ENCODE assay signal across 19 cellular contexts in genomic region chr10:127346604-127347003, GRCh38.
DNase-seq lines count a peak whose midpoint lies in the region; ATAC-seq and TF ChIP-seq lines count a peak whose summit lies in the region.
"Had no signal": no experiment of that assay in that cellular context is flagged by ENCODE, and none has a peak within 500 bp of the region (broad histone marks: within the 10 kb centered on the region; RNA-seq: fewer than 3 reads in every experiment).

No MANE protein-coding gene starts in this region.

- intact Hi-C loops in activated T-helper 1 cell treated with anti-CD3 and anti-CD28 coated beads, Interleukin-12 subunit alpha, Interleukin-12 subunit beta, Interleukin-2, Interleukin-4 antibody, amounts not matched to agents 30 ng/mL and 10 ng/mL and 1 ng/mL, durations not matched to agents 14 hours and 24 hours and 36 hours (cut with micrococcal nuclease) = loop anchor here (5.0 to 10.0 kb wide), 2 partner anchors 102 to 646 kb away; no protein-coding TSS in a partner anchor

- H3K4me3 ChIP-seq in GM12865 (ENCODE audit: low read depth, low read length) = no peak overlapping the region
- H3K4me3 ChIP-seq: BLaER1 treated with 17β-estradiol and CSF1 and Interleukin-3, amounts not matched to agents 10 nM and 100 nM; gastrocnemius medialis; sigmoid colon had no signal

- TF ChIP-seq CTCF in GM12865 (IDR thresholded peaks at IDR 0.05; ENCODE audit: insufficient read depth, low read depth, low read length, missing control alignments) = no peak

- H3K27ac Mint-ChIP-seq in activated T-helper 1 cell treated with anti-CD3 and anti-CD28 coated beads, Interleukin-12 subunit alpha, Interleukin-12 subunit beta, Interleukin-2, Interleukin-4 antibody, amounts not matched to agents 30 ng/mL and 10 ng/mL and 1 ng/mL, durations not matched to agents 14 hours and 24 hours and 36 hours = no peak overlapping the region

- DNase-seq in NCI-H146 (lab: John Stamatoyannopoulos, UW) = peak; percentile 27
- DNase-seq in NCI-H146 treated with DMSO at 0.1 percent for 48 hours (lab: John Stamatoyannopoulos, UW; ENCODE audit: unreplicated experiment) = no peak
- DNase-seq in GM12865 (ENCODE audit: low read depth) = peak; percentile 46
- DNase-seq in activated T-helper 1 cell treated with anti-CD3 and anti-CD28 coated beads, Interleukin-12 subunit alpha, Interleukin-12 subunit beta, Interleukin-2, Interleukin-4 antibody, amounts not matched to agents 30 ng/mL and 10 ng/mL and 1 ng/mL, durations not matched to agents 14 hours and 24 hours and 36 hours (ENCODE audit: low spot score) = peak; percentile 1
- no peak for DNase-seq in activated effector memory CD4-positive, alpha-beta T cell treated with anti-CD3 and anti-CD28 coated beads, Interleukin-2, amount 50 U/mL, for 16 hours
- DNase-seq in NCI-H2107 treated with DMSO at 0.1 percent for 48 hours (lab: John Stamatoyannopoulos, UW; ENCODE audit: unreplicated experiment) = no peak
- DNase-seq: activated CD4-positive, alpha-beta T cell treated with anti-CD3 and anti-CD28 coated beads for 1 hour; aorta; gastrocnemius medialis; KBM-7; NCI-H526 treated with DMSO at 0.1 percent for 48 hours; SIG-M5; sigmoid colon; stimulated activated naive CD4-positive, alpha-beta T cell; T1000 had no signal

- ATAC-seq in GM21717 (IDR thresholded peaks at IDR 0.05; ENCODE audit: unreplicated experiment) (peak; percentile 71), GM18861 (IDR thresholded peaks at IDR 0.05; ENCODE audit: unreplicated experiment) (no peak)
- ATAC-seq: gastrocnemius medialis had no signal

- H3K36me3 Mint-ChIP-seq in activated T-helper 1 cell treated with anti-CD3 and anti-CD28 coated beads, Interleukin-12 subunit alpha, Interleukin-12 subunit beta, Interleukin-2, Interleukin-4 antibody, amounts not matched to agents 30 ng/mL and 10 ng/mL and 1 ng/mL, durations not matched to agents 14 hours and 24 hours and 36 hours (ENCODE audit: low read depth) = no peaks in the 10 kb centered on the region

- no peak overlapping the region for H3K4me3 Mint-ChIP-seq in activated T-helper 1 cell treated with anti-CD3 and anti-CD28 coated beads, Interleukin-12 subunit alpha, Interleukin-12 subunit beta, Interleukin-2, Interleukin-4 antibody, amounts not matched to agents 30 ng/mL and 10 ng/mL and 1 ng/mL, durations not matched to agents 14 hours and 24 hours and 36 hours
- H3K4me3 Mint-ChIP-seq: type B pancreatic cell had no signal

- H3K27me3 Mint-ChIP-seq in activated T-helper 1 cell treated with anti-CD3 and anti-CD28 coated beads, Interleukin-12 subunit alpha, Interleukin-12 subunit beta, Interleukin-2, Interleukin-4 antibody, amounts not matched to agents 30 ng/mL and 10 ng/mL and 1 ng/mL, durations not matched to agents 14 hours and 24 hours and 36 hours (ENCODE audit: insufficient read depth) = peaks cover 4% of the 10 kb centered on the region
- H3K27me3 Mint-ChIP-seq: type B pancreatic cell had no signal

- H3K9me3 Mint-ChIP-seq in activated T-helper 1 cell treated with anti-CD3 and anti-CD28 coated beads, Interleukin-12 subunit alpha, Interleukin-12 subunit beta, Interleukin-2, Interleukin-4 antibody, amounts not matched to agents 30 ng/mL and 10 ng/mL and 1 ng/mL, durations not matched to agents 14 hours and 24 hours and 36 hours = no peaks in the 10 kb centered on the region
- H3K9me3 Mint-ChIP-seq: type B pancreatic cell had no signal

- H3K4me1 Mint-ChIP-seq in activated T-helper 1 cell treated with anti-CD3 and anti-CD28 coated beads, Interleukin-12 subunit alpha, Interleukin-12 subunit beta, Interleukin-2, Interleukin-4 antibody, amounts not matched to agents 30 ng/mL and 10 ng/mL and 1 ng/mL, durations not matched to agents 14 hours and 24 hours and 36 hours (ENCODE audit: low read depth) = peaks cover 7% of the 10 kb centered on the region

Comparison
In these comparisons a context has a peak if more than half of its experiments do, and no peak if none do; other contexts are left out.
1. DNase-seq: peak in NCI-H146 (single experiment), GM12865 (single experiment) and activated T-helper 1 cell treated with anti-CD3 and anti-CD28 coated beads, Interleukin-12 subunit alpha, Interleukin-12 subunit beta, Interleukin-2, Interleukin-4 antibody, amounts not matched to agents 30 ng/mL and 10 ng/mL and 1 ng/mL, durations not matched to agents 14 hours and 24 hours and 36 hours (single experiment); none in NCI-H146 treated with DMSO at 0.1 percent for 48 hours (single experiment), activated effector memory CD4-positive, alpha-beta T cell treated with anti-CD3 and anti-CD28 coated beads, Interleukin-2, amount 50 U/mL, for 16 hours (single experiment) and NCI-H2107 treated with DMSO at 0.1 percent for 48 hours (single experiment).